In the genomic region with DNA sequence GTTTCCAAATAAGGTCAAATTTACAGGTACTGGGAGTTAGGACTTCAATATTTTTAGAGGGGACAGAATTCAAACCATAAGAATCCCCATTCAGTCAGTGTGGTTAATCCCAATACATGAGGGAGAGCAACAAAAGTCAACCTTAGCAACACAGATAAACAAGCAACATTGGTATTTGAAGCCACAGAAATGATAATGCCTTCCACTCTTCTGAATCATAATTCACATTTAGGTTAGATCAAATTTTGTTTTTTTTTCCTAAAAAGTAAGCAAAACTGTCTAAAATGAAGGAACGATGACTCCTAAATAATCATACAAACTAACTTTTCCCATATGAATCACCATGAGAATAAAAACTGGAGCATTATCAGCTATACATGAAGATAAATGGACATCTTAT, we compare ENCODE assay signal across 17 cellular contexts.
DNase-seq lines count a peak whose midpoint lies in the region; TF ChIP-seq lines count a peak whose summit lies in the region.
"Had no signal": no experiment of that assay in that cellular context is flagged by ENCODE, and none has a peak within 500 bp of the region (broad histone marks: within the 10 kb centered on the region; RNA-seq: fewer than 3 reads in every experiment).

No MANE protein-coding gene starts in this region.

- H3K9me2 ChIP-seq in hepatocyte (replicated peaks; ENCODE audit: insufficient read depth) = no peaks in the 10 kb centered on the region

- no peak for TF ChIP-seq POLR2A in Peyer's patch (IDR thresholded peaks at IDR 0.05)

- H3K4me2 ChIP-seq in hepatocyte = no peak overlapping the region
- H3K4me2 ChIP-seq: A549 had no signal

- DNase-seq in AG04450 (ENCODE audit: low read depth, low spot score) (no peak), LHCN-M2 (ENCODE audit: low read depth) (peak; percentile 90), brain microvascular endothelial cell (peak; percentile 68), hepatocyte (ENCODE audit: low spot score) (no peak), NCI-H1417 treated with DMSO at 0.1 percent for 48 hours (lab: John Stamatoyannopoulos, UW) (no peak), KBM-7 (no peak), Peyer's patch (no peak), NAMALWA (ENCODE audit: low spot score) (no peak)
- DNase-seq: activated CD8-positive, alpha-beta T cell treated with anti-CD3 and anti-CD28 coated beads for 36 hours; activated naive CD8-positive, alpha-beta T cell treated with anti-CD3 and anti-CD28 coated beads, Interleukin-2, amount 50 U/mL, for 24 hours; GDM1; head of caudate nucleus; islet precursor cell; NCI-H187 treated with DMSO at 0.1 percent for 48 hours; NCI-H524; stimulated activated naive CD8-positive, alpha-beta T cell treated with anti-CD3 and anti-CD28 coated beads, Interleukin-15, amount 100 ng/mL, for 72 hours had no signal

- H3K4me3 ChIP-seq in AG04450 (ENCODE audit: low read depth, low read length) (no peak overlapping the region), brain microvascular endothelial cell (ENCODE audit: low read depth, low read length) (no peak overlapping the region), hepatocyte (no peak overlapping the region), Peyer's patch (no peak overlapping the region)
- H3K4me3 ChIP-seq: A549 had no signal

- H3K27me3 ChIP-seq in AG04450 (ENCODE audit: control insufficient read depth, insufficient read depth, low read length) (no peaks in the 10 kb centered on the region), brain microvascular endothelial cell (replicated peaks) (no peaks in the 10 kb centered on the region), hepatocyte (no peaks in the 10 kb centered on the region), Peyer's patch (no peaks in the 10 kb centered on the region)

- H3K4me1 ChIP-seq in hepatocyte (ENCODE audit: insufficient read depth) (no peaks in the 10 kb centered on the region), Peyer's patch (no peaks in the 10 kb centered on the region)

- H2AFZ ChIP-seq in hepatocyte = no peak overlapping the region

- in situ Hi-C loops in brain microvascular endothelial cell (cut with HindIII; ENCODE audit: low pct_ligation_motif_present, low sequenced_read_pairs) = no loop called here
- in situ Hi-C loops in KBM-7 (cut with MboI; ENCODE audit: low pct_unique_long_range_greater_than_20kb, low sequenced_read_pairs) = loop anchor here (25.0 kb wide), 1 partner anchor 236 kb away; the partner anchor contains the start of gene TENT5A

- CTCF ChIA-PET in AG04450 (lab: Charles Lee) = interaction anchor here (1.2 to 4.5 kb wide), 2 partner anchors 7 to 37 kb away, joined by 3 to 22 read pairs; no protein-coding TSS in a partner anchor

- POLR2A ChIA-PET in AG04450 (lab: Yijun Ruan, JAX) = interaction anchor here (0.7 kb wide), 1 partner anchor 1014 kb away, joined by 3 read pairs; no protein-coding TSS in a partner anchor

- peak overlapping the region; percentile 52 for H3K27ac ChIP-seq in AG04450 (ENCODE audit: low read depth, low read length)
- H3K27ac ChIP-seq in brain microvascular endothelial cell = peak overlapping the region; percentile 95
- H3K27ac ChIP-seq in hepatocyte = peak overlapping the region; percentile 80
- no peak overlapping the region for H3K27ac ChIP-seq in Peyer's patch

- WGBS in hepatocyte (ENCODE audit: low lambda C conversion rate, missing lambda C conversion rate) = 100% methylated on average over 1 of the region's 1 CpG

- H3K36me3 ChIP-seq in brain microvascular endothelial cell (replicated peaks) = no peaks in the 10 kb centered on the region
- H3K36me3 ChIP-seq in hepatocyte (replicated peaks; ENCODE audit: insufficient read depth, low read depth) = no peaks in the 10 kb centered on the region
- no peaks in the 10 kb centered on the region for H3K36me3 ChIP-seq in Peyer's patch

- no peaks in the 10 kb centered on the region for H4K20me1 ChIP-seq in hepatocyte (ENCODE audit: insufficient read depth, poor library complexity, severe bottlenecking)

- TF ChIP-seq CTCF in AG04450 (IDR thresholded peaks at IDR 0.05; ENCODE audit: low read depth, low read length) (no peak), brain microvascular endothelial cell (IDR thresholded peaks at IDR 0.05; ENCODE audit: low read depth, low read length, missing control alignments) (no peak), hepatocyte (IDR thresholded peaks at IDR 0.05; ENCODE audit: poor library complexity) (no peak), Peyer's patch (IDR thresholded peaks at IDR 0.05) (no peak)

- no peaks in the 10 kb centered on the region for H3K79me2 ChIP-seq in hepatocyte

- H3K9me3 ChIP-seq in AG04450 (ENCODE audit: control insufficient read depth, insufficient read depth, low read length) (no peaks in the 10 kb centered on the region), hepatocyte (ENCODE audit: low read depth) (no peaks in the 10 kb centered on the region), Peyer's patch (no peaks in the 10 kb centered on the region)
- H3K9me3 ChIP-seq: A549 had no signal

Comparison
In these comparisons a context has a peak if more than half of its experiments do, and no peak if none do; other contexts are left out.
1. DNase-seq: peak in LHCN-M2 (single experiment) and brain microvascular endothelial cell (single experiment); none in AG04450 (single experiment), hepatocyte (single experiment), NCI-H1417 treated with DMSO at 0.1 percent for 48 hours (single experiment), KBM-7 (single experiment), Peyer's patch (0 of 3) and NAMALWA (single experiment).
2. H3K27ac ChIP-seq: peak in AG04450 (single experiment), brain microvascular endothelial cell (single experiment) and hepatocyte (single experiment); none in Peyer's patch (0 of 4).